2 cellular contexts compared by ENCODE assay signal in genomic region chr12:52018448-52019122, GRCh38.
TF ChIP-seq lines count a peak whose summit lies in the region.

No MANE protein-coding gene starts in this region.

TF ChIP-seq in HCT116, 20 proteins besides CTCF, POLR2A, EP300 and RAD21:
- TF ChIP-seq JUND (IDR thresholded peaks at IDR 0.05): no peak
- TF ChIP-seq POLR2AphosphoS5 (IDR thresholded peaks at IDR 0.05; ENCODE audit: low read depth, low read length): no peak
- TF ChIP-seq ZNF274 (IDR thresholded peaks at IDR 0.05; ENCODE audit: low read depth, low read length): no peak
- no peak for TF ChIP-seq SIN3A (IDR thresholded peaks at IDR 0.05; ENCODE audit: low read depth)
- no peak for TF ChIP-seq ZFX (IDR thresholded peaks at IDR 0.05)
- TF ChIP-seq CBX3 (IDR thresholded peaks at IDR 0.05; ENCODE audit: low read depth): no peak
- no peak for TF ChIP-seq TCF7L2 (IDR thresholded peaks at IDR 0.05; ENCODE audit: borderline replicate concordance, extremely low read depth, insufficient read depth, insufficient read length)
- no peak for TF ChIP-seq CEBPB (IDR thresholded peaks at IDR 0.05; ENCODE audit: low read depth)

TF ChIP-seq in H1, 55 proteins besides CTCF, POLR2A, EP300 and RAD21:
- no peak for TF ChIP-seq CHD7 (IDR thresholded peaks at IDR 0.05; ENCODE audit: insufficient replicate concordance, low read length)
